ENCODE assay signal across 8 cellular contexts in the genomic region with DNA sequence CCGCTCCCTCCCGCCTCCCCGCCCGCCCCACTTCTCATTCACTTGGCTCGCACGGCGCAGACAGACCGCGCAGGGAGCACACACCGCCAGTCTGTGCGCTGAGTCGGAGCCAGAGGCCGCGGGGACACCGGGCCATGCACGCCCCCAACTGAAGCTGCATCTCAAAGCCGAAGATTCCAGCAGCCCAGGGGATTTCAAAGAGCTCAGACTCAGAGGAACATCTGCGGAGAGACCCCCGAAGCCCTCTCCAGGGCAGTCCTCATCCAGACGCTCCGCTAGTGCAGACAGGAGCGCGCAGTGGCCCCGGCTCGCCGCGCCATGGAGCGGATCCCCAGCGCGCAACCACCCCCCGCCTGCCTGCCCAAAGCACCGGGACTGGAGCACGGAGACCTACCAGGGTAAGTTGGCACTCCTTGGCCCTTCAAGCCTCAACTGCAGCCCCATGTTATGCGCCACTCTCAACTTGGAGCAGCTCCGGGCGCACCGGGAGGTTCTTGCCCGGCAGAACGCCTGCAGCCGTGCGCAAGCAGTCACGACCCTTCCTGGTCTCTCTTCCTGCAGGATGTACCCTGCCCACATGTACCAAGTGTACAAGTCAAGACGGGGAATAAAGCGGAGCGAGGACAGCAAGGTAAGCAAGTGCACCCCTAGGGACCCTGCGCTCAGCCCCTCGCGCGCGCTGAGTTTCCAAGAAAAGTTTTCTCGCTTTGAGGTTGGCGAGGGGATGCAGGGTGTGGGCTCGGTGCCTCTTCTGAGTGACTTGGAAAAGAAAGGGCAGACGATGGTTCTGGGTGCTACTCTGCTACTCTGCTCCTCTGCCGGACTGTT. TPM values are rescaled to one million over a fixed set of nuclear protein-coding genes. Genes with fewer than 3 reads are reported as not detected.
DNase-seq lines count a peak whose midpoint lies in the region; ATAC-seq and TF ChIP-seq lines count a peak whose summit lies in the region.

A gene (plus strand): TSS at position 37 of the 828 bp plus-strand sequence. CDS start 282 bp downstream, at position 319.

- TF ChIP-seq CTCF in mucosa of descending colon (IDR thresholded peaks at IDR 0.05) = no peak
- TF ChIP-seq CTCF in upper lobe of right lung (IDR thresholded peaks at IDR 0.05) = no peak

- H3K9me3 ChIP-seq in mucosa of descending colon (no peaks in the 10 kb centered on the region), upper lobe of right lung (no peaks in the 10 kb centered on the region)

- H3K4me1 ChIP-seq in mucosa of descending colon (ENCODE audit: low read depth) (peaks cover 32% of the 10 kb centered on the region), upper lobe of right lung (peaks cover 42% of the 10 kb centered on the region)

- intact Hi-C loops in mucosa of descending colon (cut with DNase I, micrococcal nuclease) = loop anchor here in 1 of 2 donors (5.0 kb wide), 2 partner anchors 152 to 267 kb away; no protein-coding TSS in a partner anchor
- intact Hi-C loops in upper lobe of right lung (cut with DNase I) = loop anchor here (10.0 kb wide), 1 partner anchor 265 kb away; no protein-coding TSS in a partner anchor

- H3K36me3 ChIP-seq in mucosa of descending colon (ENCODE audit: low read depth) = no peaks in the 10 kb centered on the region
- peaks cover 36% of the 10 kb centered on the region for H3K36me3 ChIP-seq in upper lobe of right lung

- H3K27ac ChIP-seq in upper lobe of right lung = peak within 1 kb of the TSS; percentile 100

- in situ Hi-C loops in endometrial microvascular endothelial cells (cut with HindIII; ENCODE audit: inconsistent ontology term, low pct_unique_long_range_greater_than_20kb, low sequenced_read_pairs) = loop anchor here (25.0 kb wide), 1 partner anchor 242 kb away; no protein-coding TSS in a partner anchor

- H3K4me3 ChIP-seq in mucosa of descending colon (peak within 1 kb of the TSS; percentile 73), upper lobe of right lung (peak within 1 kb of the TSS; percentile 98)

- DNase-seq in NOMO-1 (lab: John Stamatoyannopoulos, UW; ENCODE audit: unreplicated experiment in 2 of 2) (peak; percentile 87 to 93), NOMO-1 treated with dmso at 0.1 percent for 144 hours (lab: John Stamatoyannopoulos, UW; ENCODE audit: unreplicated experiment) (no peak), mucosa of descending colon (peak in 2 of 3 donors; percentile 52 to 72), upper lobe of right lung (no peak), SIG-M5 treated with dmso at 0.1 percent for 504 hours (lab: John Stamatoyannopoulos, UW; ENCODE audit: unreplicated experiment) (no peak)

- ATAC-seq in HG03045 (IDR thresholded peaks at IDR 0.05; ENCODE audit: unreplicated experiment) (peak; percentile 5), SK-N-SH treated with all-trans-retinoic acid at 6 μM for 48 hours (peak; percentile 60), mucosa of descending colon (peak; percentile 36), upper lobe of right lung (no peak)

- no peaks in the 10 kb centered on the region for H3K27me3 ChIP-seq in upper lobe of right lung

TF ChIP-seq in SK-N-SH treated with all-trans-retinoic acid at 6 μM for 48 hours, 23 proteins besides CTCF, POLR2A, EP300 and RAD21:
- TF ChIP-seq TCF4 (CRISPR knock-in tag; IDR thresholded peaks at IDR 0.05; ENCODE audit: borderline replicate concordance) = no peak
- no peak for TF ChIP-seq GLIS3 (CRISPR knock-in tag; IDR thresholded peaks at IDR 0.05)

RNA-seq across cellular contexts. Expression of the gene that starts here (rescaled TPM):
- total RNA-seq in endometrial microvascular endothelial cells (ENCODE audit: inconsistent ontology term) = 20.8 TPM
- total RNA-seq in mucosa of descending colon = 10 to 100 TPM; 40.2 to 45.5 (median 42.9) TPM
- 97.1 TPM for total RNA-seq in upper lobe of right lung

Comparison
In these comparisons a context has a peak if more than half of its experiments do, and no peak if none do; other contexts are left out.
1. DNase-seq: peak in NOMO-1 (2 of 2) and mucosa of descending colon (2 of 3); none in NOMO-1 treated with dmso at 0.1 percent for 144 hours (single experiment), upper lobe of right lung (single experiment) and SIG-M5 treated with dmso at 0.1 percent for 504 hours (single experiment).